8 cellular contexts compared by ENCODE assay signal in the genomic region with DNA sequence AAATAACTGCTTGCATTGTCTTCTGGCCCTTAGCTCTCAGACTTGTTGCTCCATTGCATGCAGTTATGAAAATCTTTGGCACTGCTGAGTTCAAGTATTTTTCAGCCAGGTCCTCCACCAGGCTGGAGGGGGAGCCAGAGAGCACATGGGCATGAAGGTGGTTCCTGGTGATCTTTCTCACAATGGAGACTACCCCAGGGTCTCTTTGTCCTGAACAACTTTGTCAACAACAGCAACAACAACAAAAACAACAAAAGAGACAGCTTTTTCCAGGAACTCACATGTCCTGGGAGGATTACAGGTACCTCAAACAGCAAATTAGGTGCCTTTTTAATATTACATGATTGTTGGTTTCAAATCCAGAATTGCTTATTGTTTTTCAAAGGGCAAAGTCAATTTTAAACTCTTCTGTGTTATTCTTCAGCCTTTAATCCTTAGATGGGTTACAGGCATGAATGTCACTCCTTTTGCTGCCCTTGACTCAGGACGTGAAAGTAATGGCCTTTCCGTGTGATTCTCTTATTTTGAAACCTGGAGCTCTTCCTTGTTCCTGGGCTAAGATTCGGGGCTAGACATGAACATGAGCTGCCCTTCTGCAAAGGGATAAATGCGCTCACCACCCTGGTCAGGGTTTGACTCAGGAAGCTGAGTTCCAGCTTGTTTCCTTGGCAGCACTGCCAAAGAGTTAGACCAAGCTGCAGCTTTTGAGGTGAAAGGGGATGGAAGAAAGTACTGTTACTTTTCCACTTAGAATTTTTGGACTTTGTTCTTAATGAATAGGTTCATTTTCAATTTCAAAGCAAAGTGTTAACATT. TPM values are rescaled to one million over a fixed set of nuclear protein-coding genes. Genes with fewer than 3 reads are reported as not detected.
DNase-seq lines count a peak whose midpoint lies in the region; ATAC-seq and TF ChIP-seq lines count a peak whose summit lies in the region.

No MANE protein-coding gene starts in this region.

- H3K4me3 Mint-ChIP-seq in T-helper 17 cell, result peak overlapping the region; percentile 96

- H3K36me3 ChIP-seq in HEK293 (ENCODE audit: control insufficient read depth in 2 of 2, insufficient read depth in 1 of 2, low read length in 2 of 2) (no peaks in the 10 kb centered on the region), brain microvascular endothelial cell (replicated peaks) (no peaks in the 10 kb centered on the region), kidney epithelial cell (ENCODE audit: control insufficient read depth, insufficient read depth, low read length) (no peaks in the 10 kb centered on the region)

- H3K27ac ChIP-seq in HEK293 (ENCODE audit: extremely low read depth, low read depth, low read length), result no peak overlapping the region
- H3K27ac ChIP-seq in brain microvascular endothelial cell, result no peak overlapping the region

- POLR2A ChIA-PET in HEK293 (lab: Yijun Ruan, JAX), result no interaction called here

- H3K27me3 ChIP-seq in brain microvascular endothelial cell (replicated peaks), result peaks cover 2% of the 10 kb centered on the region
- H3K27me3 ChIP-seq in kidney epithelial cell (ENCODE audit: control insufficient read depth, insufficient read depth, low read length), result peaks cover 33% of the 10 kb centered on the region

- TF ChIP-seq CTCF in HEK293 (tag by site-specific recombination; IDR thresholded peaks at IDR 0.05) (no peak), brain microvascular endothelial cell (IDR thresholded peaks at IDR 0.05; ENCODE audit: low read depth, low read length, missing control alignments) (peak; percentile 94), kidney epithelial cell (IDR thresholded peaks at IDR 0.05; ENCODE audit: insufficient read depth, low read length, poor library complexity, severe bottlenecking) (peak; percentile 79)

- no peak overlapping the region for H3K4me3 ChIP-seq in HEK293 (ENCODE audit: low read depth, low read length)
- peak overlapping the region; percentile 64 for H3K4me3 ChIP-seq in brain microvascular endothelial cell (ENCODE audit: low read depth, low read length)
- no peak overlapping the region for H3K4me3 ChIP-seq in kidney epithelial cell (ENCODE audit: low read depth, low read length)

- peaks cover 57% of the 10 kb centered on the region for H3K4me1 Mint-ChIP-seq in T-helper 17 cell

- no peaks in the 10 kb centered on the region for H3K9me3 ChIP-seq in HEK293 (ENCODE audit: control insufficient read depth, insufficient read depth, low read depth, low read length)
- peaks cover 5% of the 10 kb centered on the region for H3K9me3 ChIP-seq in T-helper 17 cell (ENCODE audit: control insufficient read depth, low read length, poor library complexity, severe bottlenecking)

- peak overlapping the region; percentile 94 for H3K27ac Mint-ChIP-seq in T-helper 17 cell

- no peaks in the 10 kb centered on the region for H3K4me1 ChIP-seq in HEK293 (ENCODE audit: control insufficient read depth, insufficient read depth, low read length)

- in situ Hi-C loops in brain microvascular endothelial cell (cut with HindIII; ENCODE audit: low pct_ligation_motif_present, low sequenced_read_pairs), result no loop called here

- peak; percentile 70 for DNase-seq in AG08396 (ENCODE audit: low spot score)
- peak; percentile 42 to 55 (median 47) for DNase-seq in T-helper 17 cell
- peak; percentile 51 for DNase-seq in brain microvascular endothelial cell
- DNase-seq in kidney epithelial cell (ENCODE audit: low read depth), result no peak
- peak; percentile 72 for DNase-seq in stimulated activated CD4-positive, alpha-beta T cell treated with anti-CD3 and anti-CD28 coated beads, Interleukin-4, amount 100 ng/mL, for 24 hours

- ATAC-seq in T-helper 17 cell (no peak), GM21390 (IDR thresholded peaks at IDR 0.05; ENCODE audit: unreplicated experiment) (no peak), GM18858 (IDR thresholded peaks at IDR 0.05; ENCODE audit: unreplicated experiment) (no peak)

- H3K27me3 Mint-ChIP-seq in T-helper 17 cell, result no peaks in the 10 kb centered on the region

- H3K36me3 Mint-ChIP-seq in T-helper 17 cell (ENCODE audit: low read depth), result peaks cover 13% of the 10 kb centered on the region

- CTCF ChIA-PET in HEK293 (lab: Yijun Ruan, JAX), result interaction anchor here (0.6 to 2.0 kb wide), 8 partner anchors 39 to 1372 kb away, joined by 3 to 4 read pairs (median 4); no protein-coding TSS in a partner anchor

TF ChIP-seq in HEK293, 187 proteins besides CTCF, POLR2A, EP300 and RAD21:
- TF ChIP-seq ZNF677 (tag by site-specific recombination; IDR thresholded peaks at IDR 0.05), result no peak
- no peak for TF ChIP-seq ZNF391 (tag by site-specific recombination; IDR thresholded peaks at IDR 0.05; ENCODE audit: borderline replicate concordance, low read depth)
- peak; percentile 48; the same call in 1 of the 2 replicates for TF ChIP-seq SCRT1 (tag by site-specific recombination; IDR thresholded peaks at IDR 0.05; ENCODE audit: borderline replicate concordance)
- TF ChIP-seq, protein P1, sequence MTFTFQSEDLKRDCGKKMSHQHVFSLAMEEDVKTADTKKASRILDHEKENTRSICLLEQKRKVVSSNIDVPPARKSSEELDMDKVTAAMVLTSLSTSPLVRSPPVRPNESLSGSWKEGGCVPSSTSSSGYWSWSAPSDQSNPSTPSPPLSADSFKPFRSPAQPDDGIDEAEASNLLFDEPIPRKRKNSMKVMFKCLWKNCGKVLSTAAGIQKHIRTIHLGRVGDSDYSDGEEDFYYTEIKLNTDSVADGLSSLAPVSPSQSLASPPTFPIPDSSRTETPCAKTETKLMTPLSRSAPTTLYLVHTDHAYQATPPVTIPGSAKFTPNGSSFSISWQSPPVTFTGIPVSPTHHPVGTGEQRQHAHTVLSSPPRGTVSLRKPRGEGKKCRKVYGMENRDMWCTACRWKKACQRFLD (tag by site-specific recombination; IDR thresholded peaks at IDR 0.05), result no peak
- TF ChIP-seq ZNF211 (tag by site-specific recombination; IDR thresholded peaks at IDR 0.05; ENCODE audit: low read depth), result no peak
- TF ChIP-seq ZNF132 (tag by site-specific recombination; IDR thresholded peaks at IDR 0.05; ENCODE audit: borderline replicate concordance), result no peak
- TF ChIP-seq ZNF600 (tag by site-specific recombination; IDR thresholded peaks at IDR 0.05), result no peak
- TF ChIP-seq BCL11B (tag by site-specific recombination; IDR thresholded peaks at IDR 0.05; ENCODE audit: low read depth), result no peak
- TF ChIP-seq ZNF146 (tag by site-specific recombination; IDR thresholded peaks at IDR 0.05), result no peak
- TF ChIP-seq FEZF1 (tag by site-specific recombination; IDR thresholded peaks at IDR 0.05), result no peak
- TF ChIP-seq SCRT2 (tag by site-specific recombination; IDR thresholded peaks at IDR 0.05), result peak; percentile 92
- no peak for TF ChIP-seq ZNF548 (tag by site-specific recombination; IDR thresholded peaks at IDR 0.05)
- no peak for TF ChIP-seq ZFP41 (tag by site-specific recombination; IDR thresholded peaks at IDR 0.05; ENCODE audit: borderline replicate concordance)
- TF ChIP-seq ZSCAN30 (tag by site-specific recombination; IDR thresholded peaks at IDR 0.05), result peak; percentile 55; the same call in 1 of the 2 replicates
- TF ChIP-seq, protein P2, sequence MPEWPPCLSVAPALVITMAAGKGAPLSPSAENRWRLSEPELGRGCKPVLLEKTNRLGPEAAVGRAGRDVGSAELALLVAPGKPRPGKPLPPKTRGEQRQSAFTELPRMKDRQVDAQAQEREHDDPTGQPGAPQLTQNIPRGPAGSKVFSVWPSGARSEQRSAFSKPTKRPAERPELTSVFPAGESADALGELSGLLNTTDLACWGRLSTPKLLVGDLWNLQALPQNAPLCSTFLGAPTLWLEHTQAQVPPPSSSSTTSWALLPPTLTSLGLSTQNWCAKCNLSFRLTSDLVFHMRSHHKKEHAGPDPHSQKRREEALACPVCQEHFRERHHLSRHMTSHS (tag by site-specific recombination; IDR thresholded peaks at IDR 0.05), result no peak
- TF ChIP-seq GLI4 (tag by site-specific recombination; IDR thresholded peaks at IDR 0.05), result no peak
- TF ChIP-seq PRDM1 (tag by site-specific recombination; IDR thresholded peaks at IDR 0.05), result peak; percentile 66

RNA-seq across cellular contexts. Expression of a gene that starts 1.8 kb away (rescaled TPM):
- total RNA-seq in T-helper 17 cell (100 to 1,000 TPM; 283 to 548 TPM), kidney epithelial cell (0.21 and 0.29 TPM in 2 replicates)

Comparison
In these comparisons a context has a peak if more than half of its experiments do, and no peak if none do; other contexts are left out.
1. RNA of a gene that starts 1.8 kb away (total RNA-seq): 283 to 548 TPM in T-helper 17 cell; 0.21 to 0.29 TPM in kidney epithelial cell; every median in the first group is over 100 times any median in the second.